8 cellular contexts compared by ENCODE assay signal in genomic region chr18:76496200-76496890, GRCh38. TPM values are rescaled to one million over a fixed set of nuclear protein-coding genes. Genes with fewer than 3 reads are reported as not detected.
DNase-seq lines count a peak whose midpoint lies in the region; ATAC-seq and TF ChIP-seq lines count a peak whose summit lies in the region.

No MANE protein-coding gene starts in this region.

- H3K4me3 ChIP-seq in uterus = peak overlapping the region; percentile 60 to 85
- no peak overlapping the region for H3K4me3 ChIP-seq in effector memory CD4-positive, alpha-beta T cell (ENCODE audit: insufficient read depth, low read depth, low read length, poor library complexity, severe bottlenecking)

- TF ChIP-seq CTCF in Calu3 (IDR thresholded peaks at IDR 0.05; ENCODE audit: unreplicated experiment) = no peak
- TF ChIP-seq CTCF in uterus (IDR thresholded peaks at IDR 0.05) = peak in 1 of 4 experiments; percentile 14

- CTCF ChIA-PET in Calu3 (lab: Charles Lee) = interaction anchor here (0.7 kb wide), 1 partner anchor 143 kb away, joined by 3 read pairs; no protein-coding TSS in a partner anchor

- no peak for ATAC-seq in naive B cell (ENCODE audit: low read depth in 2 of 2)

- no peak for TF ChIP-seq POLR2A in erythroblast (IDR thresholded peaks at IDR 0.05; ENCODE audit: low read length)
- TF ChIP-seq POLR2A in uterus (IDR thresholded peaks at IDR 0.05) = peak in 1 of 2 donors; percentile 66

- DNase-seq in Calu3 = peak; percentile 49
- DNase-seq in NAMALWA (ENCODE audit: low spot score) = peak; percentile 81
- peak; percentile 67 for DNase-seq in activated CD4-positive, alpha-beta T cell treated with anti-CD3 and anti-CD28 coated beads, Interleukin-2, amount 10 ng/mL, durations not matched to agents 24 days and 14 days
- DNase-seq in erythroblast (lab: John Stamatoyannopoulos, UW) = peak; percentile 87 to 92
- DNase-seq in naive B cell = peak; percentile 28
- DNase-seq in uterus = peak; percentile 86 to 89
- DNase-seq in effector CD4-positive, alpha-beta T cell = no peak
- DNase-seq in effector memory CD4-positive, alpha-beta T cell = no peak

- H3K4me3 Mint-ChIP-seq in Calu3 (ENCODE audit: low read depth, unreplicated experiment) (peak overlapping the region; percentile 89), naive B cell (peak overlapping the region; percentile 86 to 96 (median 92))
- H3K4me3 Mint-ChIP-seq in activated CD4-positive, alpha-beta T cell treated with anti-CD3 and anti-CD28 coated beads, Interleukin-2, amount 10 ng/mL, durations not matched to agents 24 days and 14 days = peak overlapping the region; percentile 71

- H3K27me3 Mint-ChIP-seq in Calu3 (ENCODE audit: unreplicated experiment) (no peaks in the 10 kb centered on the region), naive B cell (no peaks in the 10 kb centered on the region)
- H3K27me3 Mint-ChIP-seq in activated CD4-positive, alpha-beta T cell treated with anti-CD3 and anti-CD28 coated beads, Interleukin-2, amount 10 ng/mL, durations not matched to agents 24 days and 14 days = peaks cover 64% of the 10 kb centered on the region

- H3K4me1 ChIP-seq in uterus = no peaks in the 10 kb centered on the region
- peaks cover 14% of the 10 kb centered on the region for H3K4me1 ChIP-seq in effector memory CD4-positive, alpha-beta T cell (ENCODE audit: control insufficient read depth, insufficient read depth, low read length, poor library complexity, severe bottlenecking)

- H3K36me3 Mint-ChIP-seq in Calu3 (ENCODE audit: insufficient read depth, unreplicated experiment) (peaks cover 50% of the 10 kb centered on the region), naive B cell (no peaks in the 10 kb centered on the region)
- H3K36me3 Mint-ChIP-seq in activated CD4-positive, alpha-beta T cell treated with anti-CD3 and anti-CD28 coated beads, Interleukin-2, amount 10 ng/mL, durations not matched to agents 24 days and 14 days (ENCODE audit: low read depth) = peaks cover 6% of the 10 kb centered on the region

- peak overlapping the region; percentile 94 to 97 for H3K27ac ChIP-seq in uterus
- H3K27ac ChIP-seq in effector memory CD4-positive, alpha-beta T cell (ENCODE audit: insufficient read depth, low read length, poor library complexity, severe bottlenecking) = no peak overlapping the region

- H3K9me3 Mint-ChIP-seq in Calu3 (ENCODE audit: low read depth, unreplicated experiment) (no peaks in the 10 kb centered on the region), naive B cell (peaks cover 0 to 5% (median 2%) of the 10 kb centered on the region in 7 donors)
- no peaks in the 10 kb centered on the region for H3K9me3 Mint-ChIP-seq in activated CD4-positive, alpha-beta T cell treated with anti-CD3 and anti-CD28 coated beads, Interleukin-2, amount 10 ng/mL, durations not matched to agents 24 days and 14 days

- intact Hi-C loops in Calu3 (cut with micrococcal nuclease; ENCODE audit: unreplicated experiment) = no loop called here
- intact Hi-C loops in activated CD4-positive, alpha-beta T cell treated with anti-CD3 and anti-CD28 coated beads, Interleukin-2, amount 10 ng/mL, durations not matched to agents 24 days and 14 days (cut with micrococcal nuclease) = loop anchor here (10.0 kb wide), 1 partner anchor 758 kb away; no protein-coding TSS in a partner anchor
- intact Hi-C loops in uterus (cut with DNase I; ENCODE audit: low total_unique reads) = no loop called here

- no peaks in the 10 kb centered on the region for H3K36me3 ChIP-seq in uterus
- no peaks in the 10 kb centered on the region for H3K36me3 ChIP-seq in effector memory CD4-positive, alpha-beta T cell (ENCODE audit: control insufficient read depth, insufficient read depth, low read length)

- no peaks in the 10 kb centered on the region for H3K9me3 ChIP-seq in uterus
- no peaks in the 10 kb centered on the region for H3K9me3 ChIP-seq in effector memory CD4-positive, alpha-beta T cell (ENCODE audit: control insufficient read depth, low read length)

- no peaks in the 10 kb centered on the region for H3K27me3 ChIP-seq in uterus
- peaks cover 6% of the 10 kb centered on the region for H3K27me3 ChIP-seq in effector memory CD4-positive, alpha-beta T cell (replicated peaks; ENCODE audit: control insufficient read depth, insufficient read depth, low read length, poor library complexity, severe bottlenecking)

- peak overlapping the region; percentile 61 for H3K27ac Mint-ChIP-seq in Calu3 (ENCODE audit: unreplicated experiment)
- H3K27ac Mint-ChIP-seq in activated CD4-positive, alpha-beta T cell treated with anti-CD3 and anti-CD28 coated beads, Interleukin-2, amount 10 ng/mL, durations not matched to agents 24 days and 14 days = peak overlapping the region; percentile 15
- H3K27ac Mint-ChIP-seq in naive B cell = peak overlapping the region; percentile 42 to 92 (median 86)

- no TSS peak for BruUV-seq in Calu3 (replicated peaks; lab: Mats Ljungman, UMichigan)

- H3K4me1 Mint-ChIP-seq in Calu3 (ENCODE audit: low read depth, unreplicated experiment) (peaks cover 9% of the 10 kb centered on the region), naive B cell (peaks cover 32 to 57% (median 55%) of the 10 kb centered on the region in 3 donors)
- peaks cover 26% of the 10 kb centered on the region for H3K4me1 Mint-ChIP-seq in activated CD4-positive, alpha-beta T cell treated with anti-CD3 and anti-CD28 coated beads, Interleukin-2, amount 10 ng/mL, durations not matched to agents 24 days and 14 days

RNA-seq across cellular contexts. Expression of gene ZNF516, which starts 1.3 kb away (rescaled TPM):
- total RNA-seq in Calu3 (2022) = 41.6 and 44.2 TPM in 2 replicates
- total RNA-seq in activated CD4-positive, alpha-beta T cell treated with anti-CD3 and anti-CD28 coated beads, Interleukin-2, amount 10 ng/mL, durations not matched to agents 24 days and 14 days = 0.85 and 1.6 TPM in 2 replicates
- 1 to 10 TPM; 1.7 to 7.5 (median 4.8) TPM for polyA plus RNA-seq in naive B cell (ENCODE audit: low read depth in 6 of 6)
- 100 to 1,000 TPM in 1 of 4 donors, 10 to 100 TPM in 3; 29.4 to 177 (median 65.7) TPM for total RNA-seq in uterus

Comparison
In these comparisons a context has a peak if more than half of its experiments do, and no peak if none do; other contexts are left out.
1. DNase-seq: peak in Calu3 (single experiment), NAMALWA (single experiment), activated CD4-positive, alpha-beta T cell treated with anti-CD3 and anti-CD28 coated beads, Interleukin-2, amount 10 ng/mL, durations not matched to agents 24 days and 14 days (single experiment), erythroblast (2 of 2), naive B cell (single experiment) and uterus (2 of 2); none in effector CD4-positive, alpha-beta T cell (single experiment) and effector memory CD4-positive, alpha-beta T cell (0 of 3).
2. H3K27ac Mint-ChIP-seq: peak in every context shown above with its lines; median percentile 86 in naive B cell; 61 in Calu3; 15 in activated CD4-positive, alpha-beta T cell treated with anti-CD3 and anti-CD28 coated beads, Interleukin-2, amount 10 ng/mL, durations not matched to agents 24 days and 14 days.
3. RNA of gene ZNF516, which starts 1.3 kb away (total RNA-seq): 29.4 to 177 TPM in uterus and 41.6 to 44.2 TPM in Calu3; 0.85 to 1.6 TPM in activated CD4-positive, alpha-beta T cell treated with anti-CD3 and anti-CD28 coated beads, Interleukin-2, amount 10 ng/mL, durations not matched to agents 24 days and 14 days; every median in the first group is over 10 times any median in the second.
4. Peak in every context shown above with its lines, with median percentiles within 50 percentile points of each other: H3K4me3 Mint-ChIP-seq.